9 cellular contexts compared by ENCODE assay signal in genomic region chr1:28236656-28237331, GRCh38. TPM values are rescaled to one million over a fixed set of nuclear protein-coding genes. Genes with fewer than 3 reads are reported as not detected.
A peak's percentile ranks its signal among the peaks of the same experiment; 100 is the strongest.
DNase-seq lines count a peak whose midpoint lies in the region; ATAC-seq and TF ChIP-seq lines count a peak whose summit lies in the region.
"Had no signal": no experiment of that assay in that cellular context is flagged by ENCODE, and none has a peak within 500 bp of the region (broad histone marks: within the 10 kb centered on the region; RNA-seq: fewer than 3 reads in every experiment).

No MANE protein-coding gene starts in this region.

- H3K27ac ChIP-seq in CD4-positive, alpha-beta memory T cell (ENCODE audit: low read depth, low read length), result peak overlapping the region; percentile 86
- H3K27ac ChIP-seq in esophagus (ENCODE audit: low read depth in 2 of 2, low read length in 1 of 2), result peak overlapping the region; percentile 90
- peak overlapping the region; percentile 88 for H3K27ac ChIP-seq in neutrophil

- H3K27me3 ChIP-seq in CD4-positive, alpha-beta memory T cell (ENCODE audit: insufficient read depth, low read length), result no peaks in the 10 kb centered on the region
- H3K27me3 ChIP-seq in esophagus (ENCODE audit: control insufficient read depth in 1 of 2, insufficient read depth in 2 of 2, low read length in 2 of 2) (no peaks in the 10 kb centered on the region), neutrophil (no peaks in the 10 kb centered on the region)

- POLR2A ChIA-PET in CD4-positive, alpha-beta memory T cell (lab: Charles Lee; ENCODE audit: partially characterized antibody), result interaction anchor here (0.6 to 8.5 kb wide), 11 partner anchors 10 to 917 kb away, joined by 3 to 197 read pairs (median 10); partner anchors contain the start of genes EYA3, MED18, SESN2 and WASF2

- H3K36me3 Mint-ChIP-seq in CD4-positive, alpha-beta memory T cell, result peaks cover 4 to 13% of the 10 kb centered on the region in 2 donors

- no peak overlapping the region for H3K4me3 Mint-ChIP-seq in CD4-positive, alpha-beta memory T cell

- CTCF ChIA-PET in CD4-positive, alpha-beta memory T cell (lab: Charles Lee; ENCODE audit: partially characterized antibody), result interaction anchor here (6.6 kb wide), 1 partner anchor 11 kb away, joined by 67 read pairs; no protein-coding TSS in a partner anchor

- intact Hi-C loops in CD4-positive, alpha-beta memory T cell (cut with micrococcal nuclease), result loop anchor here (1.0 kb wide), 1 partner anchor 10 kb away; no protein-coding TSS in a partner anchor

- no peak overlapping the region for H3K27ac Mint-ChIP-seq in CD4-positive, alpha-beta memory T cell

- peaks cover 6% of the 10 kb centered on the region for H3K36me3 ChIP-seq in CD4-positive, alpha-beta memory T cell (ENCODE audit: insufficient read depth, low read length)
- peaks cover 0 to 3% of the 10 kb centered on the region in 2 donors for H3K36me3 ChIP-seq in esophagus (ENCODE audit: control insufficient read depth in 2 of 2, insufficient read depth in 2 of 2, low read length in 1 of 2)
- H3K36me3 ChIP-seq in neutrophil, result peaks cover 3% of the 10 kb centered on the region

- peaks cover 48% of the 10 kb centered on the region for H3K4me1 ChIP-seq in CD4-positive, alpha-beta memory T cell (ENCODE audit: insufficient read depth, low read length)
- H3K4me1 ChIP-seq in esophagus (ENCODE audit: control insufficient read depth in 2 of 2, insufficient read depth in 2 of 2, low read length in 1 of 2) (peaks cover 0 to 9% of the 10 kb centered on the region in 2 donors), neutrophil (ENCODE audit: control insufficient read depth in 1 of 2, insufficient read depth in 1 of 2, low read depth in 1 of 2, low read length in 1 of 2) (peaks cover 37 to 45% of the 10 kb centered on the region in 2 experiments)

- no peak for ATAC-seq in HG03460 (IDR thresholded peaks at IDR 0.05; ENCODE audit: unreplicated experiment)

- H3K27me3 Mint-ChIP-seq in CD4-positive, alpha-beta memory T cell, result no peaks in the 10 kb centered on the region

- peak overlapping the region; percentile 82 to 97 for H3K4me3 ChIP-seq in CD4-positive, alpha-beta memory T cell (ENCODE audit: low read length in 2 of 2)
- H3K4me3 ChIP-seq in esophagus (ENCODE audit: low read depth in 1 of 2, low read length in 2 of 2) (peak overlapping the region; percentile 93 to 97), neutrophil (ENCODE audit: low read depth in 1 of 2, low read length in 1 of 2) (peak overlapping the region; percentile 74 to 97)

- no peaks in the 10 kb centered on the region for H3K9me3 ChIP-seq in CD4-positive, alpha-beta memory T cell (ENCODE audit: control insufficient read depth in 1 of 2, low read length in 2 of 2)
- H3K9me3 ChIP-seq in esophagus (ENCODE audit: control insufficient read depth in 2 of 2, insufficient read depth in 1 of 2, low read depth in 1 of 2, low read length in 1 of 2) (no peaks in the 10 kb centered on the region), neutrophil (no peaks in the 10 kb centered on the region)

- TF ChIP-seq CTCF in neutrophil (IDR thresholded peaks at IDR 0.05), result no peak

- no peak for DNase-seq in CD4-positive, alpha-beta memory T cell
- DNase-seq in NCI-H69 (lab: John Stamatoyannopoulos, UW), result peak; percentile 35
- DNase-seq in iPS-NIHi7 (ENCODE audit: extremely low spot score), result no peak
- DNase-seq in mesenteric fat pad (ENCODE audit: low spot score), result no peak
- no peak for DNase-seq in GF-D8 (lab: John Stamatoyannopoulos, UW)
- DNase-seq: stimulated activated CD4-positive, alpha-beta T cell treated with anti-CD3 and anti-CD28 coated beads, Interleukin-4, amount 100 ng/mL, for 1 hour had no signal

- peaks cover 8 to 24% (median 13%) of the 10 kb centered on the region in 4 donors for H3K4me1 Mint-ChIP-seq in CD4-positive, alpha-beta memory T cell

- 11% methylated on average over 20 of the region's 20 CpGs for WGBS in esophagus, 2 donors

- H3K9me3 Mint-ChIP-seq in CD4-positive, alpha-beta memory T cell, result no peaks in the 10 kb centered on the region

RNA-seq across cellular contexts. Expression of gene ATP5IF1, which starts 0.9 kb away (rescaled TPM):
- 100 to 1,000 TPM; 111 TPM for total RNA-seq in CD4-positive, alpha-beta memory T cell
- polyA plus RNA-seq in CD4-positive, alpha-beta memory T cell, result 100 to 1,000 TPM; 383 to 743 TPM
- polyA plus RNA-seq in esophagus, result 100 to 1,000 TPM; 283 to 534 TPM
- total RNA-seq in mesenteric fat pad, result 50.7 TPM

RNA-seq across cellular contexts. Expression of gene DNAJC8, which starts 4.0 kb away (rescaled TPM):
- total RNA-seq in CD4-positive, alpha-beta memory T cell, result 10 to 100 TPM; 71.5 to 78.1 TPM
- 100 to 1,000 TPM; 148 to 199 TPM for polyA plus RNA-seq in CD4-positive, alpha-beta memory T cell
- polyA plus RNA-seq in esophagus, result 10 to 100 TPM; 39.8 to 57.4 TPM
- 70.7 TPM for total RNA-seq in mesenteric fat pad

RNA-seq across cellular contexts. Expression of gene SESN2, which starts 22.5 kb away (rescaled TPM):
- total RNA-seq in CD4-positive, alpha-beta memory T cell, result 1 to 10 TPM; 5.7 to 6.4 TPM
- polyA plus RNA-seq in CD4-positive, alpha-beta memory T cell, result 1 to 10 TPM; 3.5 to 7.6 TPM
- polyA plus RNA-seq in esophagus, result 10 to 100 TPM; 15.7 to 24.9 TPM
- 23.2 TPM for total RNA-seq in mesenteric fat pad
